In the genomic region with DNA sequence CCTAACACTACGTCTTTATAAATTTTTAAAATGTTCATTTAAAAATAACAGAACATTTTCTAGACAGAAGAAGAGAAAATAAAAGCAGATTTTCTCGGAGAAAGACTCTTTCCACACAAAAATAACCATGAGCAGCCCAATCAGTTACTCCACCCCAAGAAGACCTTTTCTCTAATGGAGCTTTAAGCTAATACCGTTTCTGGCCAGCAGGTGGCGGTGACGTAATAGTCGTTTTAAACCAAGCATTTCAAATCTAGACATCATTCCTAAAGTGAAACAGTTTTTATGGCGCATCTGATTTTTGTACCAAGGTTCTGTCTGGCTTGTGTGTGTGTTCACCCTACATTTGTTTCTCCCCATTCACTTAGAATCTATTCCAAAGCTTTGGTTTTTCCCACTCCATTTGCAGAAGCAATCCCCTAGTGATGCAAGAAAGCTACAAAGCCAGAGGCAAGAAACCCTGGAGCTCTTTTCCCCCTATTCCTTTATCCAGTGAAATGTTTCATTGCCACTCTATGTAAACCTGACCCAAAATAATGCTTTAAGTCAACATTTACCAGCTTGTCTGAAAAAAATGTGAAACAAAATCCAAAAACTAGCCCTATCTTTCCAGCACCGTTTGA, we compare ENCODE assay signal across 8 cellular contexts.
DNase-seq lines count a peak whose midpoint lies in the region; ATAC-seq, FAIRE-seq and TF ChIP-seq lines count a peak whose summit lies in the region.

No MANE protein-coding gene starts in this region.

- no peak overlapping the region for H3K27ac Mint-ChIP-seq in HFFc6

- TF ChIP-seq RAD21 in GM12878 (IDR thresholded peaks at IDR 0.05; ENCODE audit: insufficient read depth, low read depth, low read length) = peak; percentile 62

- POLR2A ChIA-PET in GM12878 (lab: Charles Lee) = no interaction called here

- TF ChIP-seq POLR2A in GM12878 (IDR thresholded peaks at IDR 0.05; ENCODE audit: low read depth, low read length) = no peak

- no peaks in the 10 kb centered on the region for H3K4me1 ChIP-seq in GM12878 (ENCODE audit: control insufficient read depth, insufficient read depth, low read length)

- H3K4me1 Mint-ChIP-seq in HFFc6 (ENCODE audit: low read depth) = peaks cover 7% of the 10 kb centered on the region

- H3K4me2 ChIP-seq in GM12878 (ENCODE audit: control insufficient read depth, insufficient read depth) = no peak overlapping the region

- no peaks in the 10 kb centered on the region; the same call in none of the 2 replicates for H3K27me3 Mint-ChIP-seq in HFFc6 (ENCODE audit: insufficient read depth)

- intact Hi-C loops in GM12878 (cut with micrococcal nuclease; ENCODE audit: unreplicated experiment) = loop anchor here (1.0 kb wide), 1 partner anchor 110 kb away; no protein-coding TSS in a partner anchor

- H3K36me3 ChIP-seq in GM12878 (ENCODE audit: control insufficient read depth in 2 of 2, insufficient read depth in 2 of 2, low read length in 1 of 2) = no peaks in the 10 kb centered on the region

- in situ Hi-C loops in GM12878 (cut with MboI) = no loop called here

- H3K79me2 ChIP-seq in GM12878 (ENCODE audit: control insufficient read depth, insufficient read depth, low read length) = no peaks in the 10 kb centered on the region

- no peaks in the 10 kb centered on the region for H3K27me3 ChIP-seq in GM12878 (replicated peaks in 1 of 2; ENCODE audit: control insufficient read depth in 2 of 2, insufficient read depth in 2 of 2, low read length in 1 of 2)

- no TSS peak for BruUV-seq in GM12878 (replicated peaks; lab: Mats Ljungman, UMichigan)

- no peaks in the 10 kb centered on the region for H4K20me1 ChIP-seq in GM12878 (ENCODE audit: control insufficient read depth, insufficient read depth)

- peak; percentile 94 for FAIRE-seq in GM12878 (lab: Jason Lieb, UNC)

- H3K9ac ChIP-seq in GM12878 (ENCODE audit: control insufficient read depth, insufficient read depth, low read length) = no peak overlapping the region

- SMC1A ChIA-PET in GM12878 (lab: Charles Lee; ENCODE audit: uncharacterized antibody, unreplicated experiment) = interaction anchor here (0.6 to 2.1 kb wide), 11 partner anchors 11 to 167 kb away, joined by 3 to 8 read pairs (median 3); no protein-coding TSS in a partner anchor

- peak; percentile 95 for TF ChIP-seq CTCF in HFFc6 (IDR thresholded peaks at IDR 0.05)
- TF ChIP-seq CTCF in GM12878 (IDR thresholded peaks at IDR 0.05 in 2 of 3, conservative IDR thresholded peaks at IDR 0.05 in 1 of 3; ENCODE audit: control insufficient read depth in 2 of 3, extremely low read depth in 1 of 3, insufficient read depth in 1 of 3, low read depth in 3 of 3, low read length in 3 of 3) = peak; percentile 67 to 78 (median 74)

- RAD21 ChIA-PET in GM12878 (lab: Charles Lee; ENCODE audit: unreplicated experiment) = interaction anchor here (0.7 to 1.8 kb wide), 8 partner anchors 16 to 116 kb away, joined by 3 to 15 read pairs (median 4); no protein-coding TSS in a partner anchor

- no peak for TF ChIP-seq EP300 in GM12878 (IDR thresholded peaks at IDR 0.05; ENCODE audit: borderline replicate concordance in 1 of 2, control insufficient read depth in 1 of 2, low read depth in 2 of 2, low read length in 2 of 2)

- no peaks in the 10 kb centered on the region for H3K9me3 Mint-ChIP-seq in HFFc6

- DNase-seq in GM04504 (ENCODE audit: low read depth) (peak; percentile 45), HFFc6 (peak; percentile 68), NCI-H1436 (lab: John Stamatoyannopoulos, UW) (peak; percentile 52), T-helper 9 cell (peak; percentile 52), GM12878 (ENCODE audit: low read depth, low spot score) (peak; percentile 9), iPS-NIHi7 (ENCODE audit: extremely low spot score) (peak; percentile 69), GF-D8 (lab: John Stamatoyannopoulos, UW) (no peak)
- DNase-seq in stimulated activated CD4-positive, alpha-beta T cell treated with anti-CD3 and anti-CD28 coated beads, Interleukin-12 subunit alpha, Interleukin-12 subunit beta, amount 100 ng/mL, for 4 hours = peak; percentile 67

- ATAC-seq in GM12878 = peak; percentile 66

- CTCF ChIA-PET in GM12878 (lab: Yijun Ruan, JAX) = interaction anchor here (0.6 to 3.8 kb wide), 23 partner anchors 10 to 769 kb away, joined by 3 to 56 read pairs (median 4); no protein-coding TSS in a partner anchor

- no peak overlapping the region for H3K4me3 ChIP-seq in GM12878

- 8% methylated on average over 8 of the region's 8 CpGs for WGBS in GM12878 (ENCODE audit: insufficient coverage, insufficient replicate concordance, low lambda C conversion rate, missing lambda C conversion rate)

- H3K27ac ChIP-seq in GM12878 (ENCODE audit: control insufficient read depth, insufficient read depth) = no peak overlapping the region

- no peaks in the 10 kb centered on the region for H3K36me3 Mint-ChIP-seq in HFFc6 (ENCODE audit: low read depth)

- no peak overlapping the region for H2AFZ ChIP-seq in GM12878 (ENCODE audit: control insufficient read depth, low read depth, low read length)

- H3K9me3 ChIP-seq in GM12878 (replicated peaks; ENCODE audit: control insufficient read depth, insufficient read depth, low read length) = no peaks in the 10 kb centered on the region

- H3K4me3 Mint-ChIP-seq in HFFc6 = peak overlapping the region; percentile 47

TF ChIP-seq in GM12878, 131 proteins besides CTCF, POLR2A, EP300 and RAD21:
- TF ChIP-seq ATF7 (IDR thresholded peaks at IDR 0.05; ENCODE audit: low read depth) (peak; percentile 89), ATF2 (IDR thresholded peaks at IDR 0.05; ENCODE audit: low read length) (no peak), CREB1 (IDR thresholded peaks at IDR 0.05; ENCODE audit: low read depth) (peak; percentile 37; the same call in 1 of the 2 replicates), YY1 (IDR thresholded peaks at IDR 0.05; ENCODE audit: low read depth, low read length) (0 out of 2 replicates have a peak, but pooled peaks have one; percentile 24), SMC3 (IDR thresholded peaks at IDR 0.05; ENCODE audit: borderline replicate concordance, low read length) (peak; percentile 83)
